In genomic region chr17:74454197-74455024, GRCh38 we compare ENCODE assay signal across 8 cellular contexts. TPM values are rescaled to one million over a fixed set of nuclear protein-coding genes. Genes with fewer than 3 reads are reported as not detected.
DNase-seq lines count a peak whose midpoint lies in the region; ATAC-seq and TF ChIP-seq lines count a peak whose summit lies in the region.

No MANE protein-coding gene starts in this region.

- peak overlapping the region; percentile 61 for H3K4me3 Mint-ChIP-seq in nephron progenitor cell

- peaks cover 56% of the 10 kb centered on the region for H3K4me1 Mint-ChIP-seq in nephron progenitor cell

- H4K20me1 ChIP-seq in IMR-90 (ENCODE audit: insufficient read depth, low read length): no peaks in the 10 kb centered on the region

- H3K27me3 ChIP-seq in IMR-90 (ENCODE audit: control insufficient read depth, insufficient read depth, low read length): no peaks in the 10 kb centered on the region; the same call in 1 of the 2 replicates

- in situ Hi-C loops in G401 (cut with HindIII; ENCODE audit: low sequenced_read_pairs) (no loop called here), IMR-90 (cut with MboI; ENCODE audit: low sequenced_read_pairs) (no loop called here)

- no peak overlapping the region for H3K14ac ChIP-seq in IMR-90 (replicated peaks; ENCODE audit: low read depth, low read length)

- H2AFZ ChIP-seq in IMR-90 (replicated peaks; ENCODE audit: low read length, poor library complexity): peak overlapping the region; percentile 79

- no peak overlapping the region for H4K91ac ChIP-seq in IMR-90 (ENCODE audit: insufficient read depth, low read depth, low read length)

- dilution Hi-C loops in IMR-90 (cut with HindIII; ENCODE audit: low sequenced_read_pairs, unreplicated experiment): no loop called here

- no peaks in the 10 kb centered on the region for H3K9me3 ChIP-seq in IMR-90 (ENCODE audit: control insufficient read depth, insufficient read depth, low read length)

- no peak overlapping the region for H3K27ac ChIP-seq in IMR-90 (ENCODE audit: insufficient read depth, low read length)

- TF ChIP-seq CTCF in IMR-90 (conservative IDR thresholded peaks at IDR 0.05; ENCODE audit: low read depth, low read length): no peak
- TF ChIP-seq CTCF in fibroblast of the aortic adventitia (IDR thresholded peaks at IDR 0.05; ENCODE audit: insufficient read depth, low read length): peak; percentile 11
- TF ChIP-seq CTCF in nephron progenitor cell (IDR thresholded peaks at IDR 0.05): no peak

- no peak overlapping the region for H3K18ac ChIP-seq in IMR-90 (ENCODE audit: low read depth, low read length)

- no peak overlapping the region for H2BK5ac ChIP-seq in IMR-90 (ENCODE audit: low read depth, low read length, poor library complexity, severe bottlenecking)

- intact Hi-C loops in IMR-90 (cut with micrococcal nuclease): loop anchor here (1.0 kb wide), 1 partner anchor 241 kb away; the partner anchor contains the start of gene TTYH2

- no TSS peak for BruUV-seq in IMR-90 (replicated peaks; lab: Mats Ljungman, UMichigan)

- H2BK15ac ChIP-seq in IMR-90 (ENCODE audit: low read depth, low read length): no peak overlapping the region

- TF ChIP-seq POLR2A in IMR-90 (IDR thresholded peaks at IDR 0.05; ENCODE audit: low read depth, low read length) (no peak), erythroblast (IDR thresholded peaks at IDR 0.05; ENCODE audit: low read length) (no peak)

- no peaks in the 10 kb centered on the region for H3K9me3 Mint-ChIP-seq in nephron progenitor cell

- H4K8ac ChIP-seq in IMR-90 (ENCODE audit: low read depth in 2 of 2, low read length in 2 of 2): no peak overlapping the region

- no peaks in the 10 kb centered on the region for H3K4me1 ChIP-seq in IMR-90 (ENCODE audit: control insufficient read depth, insufficient read depth, low read length)

- H3K36me3 Mint-ChIP-seq in nephron progenitor cell (ENCODE audit: low read depth): peaks cover 16% of the 10 kb centered on the region

- 18% methylated on average over 10 of the region's 40 CpGs; no CpG with 5 or more reads in 1 of the 2 experiments for WGBS in IMR-90 (ENCODE audit: extremely low coverage in 2 of 2, insufficient read length in 1 of 2), 2 experiments

- H3K79me1 ChIP-seq in IMR-90 (ENCODE audit: low read depth in 1 of 2, low read length in 2 of 2): no peaks in the 10 kb centered on the region

- H2AK9ac ChIP-seq in IMR-90 (replicated peaks; ENCODE audit: low read depth, low read length, poor library complexity): no peak overlapping the region

- H3K27me3 Mint-ChIP-seq in nephron progenitor cell (ENCODE audit: low read depth, poor library complexity): peaks cover 45% of the 10 kb centered on the region

- ATAC-seq in GM21526 (IDR thresholded peaks at IDR 0.05; ENCODE audit: low FRiP score, unreplicated experiment) (peak; percentile 76), IMR-90 (ENCODE audit: low read depth) (no peak; the same call in none of the 2 replicates)

- H3K56ac ChIP-seq in IMR-90 (ENCODE audit: extremely low read depth, insufficient read depth, low read length): no peak overlapping the region

- H2BK120ac ChIP-seq in IMR-90 (ENCODE audit: low read depth, low read length): no peak overlapping the region

- peak; percentile 84 for DNase-seq in G401 (ENCODE audit: low spot score)
- DNase-seq in IMR-90: peak; percentile 29
- peak; percentile 89 for DNase-seq in UCSD-AML1 (lab: John Stamatoyannopoulos, UW; ENCODE audit: unreplicated experiment)
- peak; percentile 50 for DNase-seq in fibroblast of the aortic adventitia (ENCODE audit: low read depth)
- peak; percentile 95 for DNase-seq in nephron progenitor cell
- DNase-seq in erythroblast (lab: John Stamatoyannopoulos, UW): no peak
- DNase-seq in cortex of kidney (lab: John Stamatoyannopoulos, UW): no peak

- CTCF ChIA-PET in IMR-90 (lab: Yijun Ruan, JAX): no interaction called here

- H4K5ac ChIP-seq in IMR-90 (ENCODE audit: low read depth, low read length): no peak overlapping the region

- no peak overlapping the region for H3K27ac Mint-ChIP-seq in nephron progenitor cell

- H3K4me3 ChIP-seq in IMR-90 (ENCODE audit: insufficient read depth, low read depth, low read length) (peak overlapping the region; percentile 21; the same call in 1 of the 2 replicates), fibroblast of the aortic adventitia (ENCODE audit: low read depth, low read length) (peak overlapping the region; percentile 50)

- H3K23ac ChIP-seq in IMR-90 (ENCODE audit: low read depth, low read length): no peak overlapping the region

- H3K36me3 ChIP-seq in IMR-90 (ENCODE audit: control insufficient read depth, insufficient read depth, low read length): no peaks in the 10 kb centered on the region

- POLR2A ChIA-PET in IMR-90 (lab: Charles Lee; ENCODE audit: unreplicated experiment): no interaction called here

- no peak overlapping the region for H3K4ac ChIP-seq in IMR-90 (ENCODE audit: low read depth, low read length)

- H2AK5ac ChIP-seq in IMR-90 (ENCODE audit: low read depth, low read length): no peak overlapping the region

- H3K4me2 ChIP-seq in IMR-90 (ENCODE audit: low read depth, low read length): peak overlapping the region; percentile 44

- H3K9me1 ChIP-seq in IMR-90 (ENCODE audit: insufficient read depth, low read length): no peaks in the 10 kb centered on the region

- H3K9ac ChIP-seq in IMR-90 (ENCODE audit: low read depth, low read length): no peak overlapping the region

- H2BK20ac ChIP-seq in IMR-90 (ENCODE audit: low read depth, low read length): no peak overlapping the region

- no peak for TF ChIP-seq RAD21 in IMR-90 (IDR thresholded peaks at IDR 0.05; ENCODE audit: low read length)

TF ChIP-seq in IMR-90, 13 proteins besides CTCF, POLR2A, EP300 and RAD21:
- no peak for TF ChIP-seq NFE2L2 (IDR thresholded peaks at IDR 0.05; ENCODE audit: low read depth, low read length)
- TF ChIP-seq RFX5 (IDR thresholded peaks at IDR 0.05; ENCODE audit: low read depth, low read length): no peak
- no peak for TF ChIP-seq MAFK (IDR thresholded peaks at IDR 0.05; ENCODE audit: low read depth, low read length)
- no peak for TF ChIP-seq MXI1 (IDR thresholded peaks at IDR 0.05; ENCODE audit: borderline replicate concordance, low read depth, low read length)
- TF ChIP-seq MAZ (IDR thresholded peaks at IDR 0.05; ENCODE audit: borderline replicate concordance, low read depth, low read length): no peak
- TF ChIP-seq, protein P1, sequence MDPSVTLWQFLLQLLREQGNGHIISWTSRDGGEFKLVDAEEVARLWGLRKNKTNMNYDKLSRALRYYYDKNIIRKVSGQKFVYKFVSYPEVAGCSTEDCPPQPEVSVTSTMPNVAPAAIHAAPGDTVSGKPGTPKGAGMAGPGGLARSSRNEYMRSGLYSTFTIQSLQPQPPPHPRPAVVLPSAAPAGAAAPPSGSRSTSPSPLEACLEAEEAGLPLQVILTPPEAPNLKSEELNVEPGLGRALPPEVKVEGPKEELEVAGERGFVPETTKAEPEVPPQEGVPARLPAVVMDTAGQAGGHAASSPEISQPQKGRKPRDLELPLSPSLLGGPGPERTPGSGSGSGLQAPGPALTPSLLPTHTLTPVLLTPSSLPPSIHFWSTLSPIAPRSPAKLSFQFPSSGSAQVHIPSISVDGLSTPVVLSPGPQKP (IDR thresholded peaks at IDR 0.05; ENCODE audit: borderline replicate concordance, low read depth, low read length): no peak
- no peak for TF ChIP-seq SMC3 (IDR thresholded peaks at IDR 0.05; ENCODE audit: low read depth, low read length)
- TF ChIP-seq CEBPB (IDR thresholded peaks at IDR 0.05; ENCODE audit: low read depth, low read length): no peak
- no peak for TF ChIP-seq USF2 (IDR thresholded peaks at IDR 0.05; ENCODE audit: low read depth, low read length)
- TF ChIP-seq BHLHE40 (IDR thresholded peaks at IDR 0.05; ENCODE audit: low read depth, low read length): no peak
- no peak for TF ChIP-seq RCOR1 (IDR thresholded peaks at IDR 0.05; ENCODE audit: insufficient replicate concordance, low read length)

RNA-seq across cellular contexts. Expression of gene CD300A, which starts 12.0 kb away (rescaled TPM):
- not detected in 2 replicates for total RNA-seq in G401 (2014; rRNA removed; shearing (Covaris generic))
- total RNA-seq in IMR-90 (2012; rRNA removed): not detected in 2 replicates
- not detected in 2 replicates for polyA plus RNA-seq in IMR-90 (2012; rRNA removed)
- polyA plus RNA-seq in IMR-90 (2012; cell fraction: cytosol; rRNA removed): not detected in 2 replicates
- polyA plus RNA-seq in IMR-90 (2012; cell fraction: nucleus; rRNA removed; ENCODE audit: low replicate concordance): not detected in 2 replicates
- not detected in 2 replicates for total RNA-seq in fibroblast of the aortic adventitia (ENCODE audit: low replicate concordance)

RNA-seq across cellular contexts. Expression of gene GPRC5C, which starts 22.5 kb away (rescaled TPM):
- total RNA-seq in G401 (2014; rRNA removed; shearing (Covaris generic)): 8.7 and 9.4 TPM in 2 replicates
- total RNA-seq in IMR-90 (2012; rRNA removed) (not detected in 2 replicates), fibroblast of the aortic adventitia (ENCODE audit: low replicate concordance) (0.99 and 24.4 TPM in 2 replicates)
- polyA plus RNA-seq in IMR-90 (2012; rRNA removed): not detected in 2 replicates
- 0.03 and 0.17 TPM in 2 replicates for polyA plus RNA-seq in IMR-90 (2012; cell fraction: cytosol; rRNA removed)
- not detected in 2 replicates for polyA plus RNA-seq in IMR-90 (2012; cell fraction: nucleus; rRNA removed; ENCODE audit: low replicate concordance)

Comparison
In these comparisons a context has a peak if more than half of its experiments do, and no peak if none do; other contexts are left out.
1. DNase-seq: peak in G401 (single experiment), IMR-90 (single experiment), UCSD-AML1 (single experiment), fibroblast of the aortic adventitia (single experiment) and nephron progenitor cell (single experiment); none in erythroblast (0 of 2) and cortex of kidney (single experiment).